In genomic region chr20:48385527-48385926, GRCh38 we compare ENCODE assay signal across 21 cellular contexts.
A peak's percentile ranks its signal among the peaks of the same experiment; 100 is the strongest.
DNase-seq lines count a peak whose midpoint lies in the region; ATAC-seq, FAIRE-seq and TF ChIP-seq lines count a peak whose summit lies in the region.
"Had no signal": no experiment of that assay in that cellular context is flagged by ENCODE, and none has a peak within 500 bp of the region (broad histone marks: within the 10 kb centered on the region; RNA-seq: fewer than 3 reads in every experiment).

No MANE protein-coding gene starts in this region.

- H3K79me2 ChIP-seq in HepG2 (ENCODE audit: insufficient read depth, low read length) (no peaks in the 10 kb centered on the region), K562 (ENCODE audit: control insufficient read depth, insufficient read depth, low read length) (no peaks in the 10 kb centered on the region)

- no peak overlapping the region for H4K8ac ChIP-seq in neuronal stem cell (ENCODE audit: low read depth, low read length)

- H3K27me3 ChIP-seq in HepG2 (ENCODE audit: control insufficient read depth in 1 of 2, insufficient read depth in 2 of 2, low read length in 2 of 2) (peaks cover 0 to under 1% of the 10 kb centered on the region in 2 experiments; a peak in 1 of 5 replicates), right lobe of liver (no peaks in the 10 kb centered on the region), K562 (ENCODE audit: control insufficient read depth in 2 of 2, insufficient read depth in 2 of 2, low read length in 2 of 2) (no peaks in the 10 kb centered on the region), neuronal stem cell (ENCODE audit: control insufficient read depth in 3 of 3, insufficient read depth in 3 of 3, low read depth in 1 of 3, low read length in 3 of 3) (peaks cover 0 to 4% (median 0%) of the 10 kb centered on the region in 3 experiments)
- H3K27me3 ChIP-seq: BLaER1 had no signal

- H2BK5ac ChIP-seq in neuronal stem cell (ENCODE audit: low read length): no peak overlapping the region

- H3K36me3 ChIP-seq in HepG2 (replicated peaks in 1 of 2; ENCODE audit: control insufficient read depth in 1 of 2, insufficient read depth in 2 of 2, low read length in 2 of 2) (no peaks in the 10 kb centered on the region), right lobe of liver (no peaks in the 10 kb centered on the region), K562 (ENCODE audit: control insufficient read depth, insufficient read depth, low read length) (no peaks in the 10 kb centered on the region), neuronal stem cell (replicated peaks in 1 of 2; ENCODE audit: control insufficient read depth in 2 of 2, insufficient read depth in 2 of 2, low read length in 2 of 2) (no peaks in the 10 kb centered on the region)
- H3K36me3 ChIP-seq: BLaER1 had no signal

- no peak for TF ChIP-seq POLR2A in HepG2 (IDR thresholded peaks at IDR 0.05; ENCODE audit: insufficient read depth in 1 of 2, low read depth in 2 of 2, low read length in 2 of 2)
- TF ChIP-seq POLR2A in right lobe of liver (IDR thresholded peaks at IDR 0.05): no peak
- no peak for TF ChIP-seq POLR2A in K562 (conservative IDR thresholded peaks at IDR 0.05)

- no peak overlapping the region for H3K4ac ChIP-seq in neuronal stem cell (ENCODE audit: low read length)

- H3K9me3 ChIP-seq in HepG2 (ENCODE audit: low read length) (no peaks in the 10 kb centered on the region), right lobe of liver (no peaks in the 10 kb centered on the region), K562 (replicated peaks; ENCODE audit: control insufficient read depth, insufficient read depth, low read depth, low read length) (no peaks in the 10 kb centered on the region), neuronal stem cell (replicated peaks in 1 of 2; ENCODE audit: control insufficient read depth in 2 of 2, insufficient read depth in 1 of 2, low read depth in 1 of 2, low read length in 2 of 2) (no peaks in the 10 kb centered on the region)

- H2BK12ac ChIP-seq in neuronal stem cell (ENCODE audit: low read length): peak overlapping the region; percentile 31

- H3K27ac ChIP-seq in HepG2 (ENCODE audit: extremely low read length, insufficient read depth, low read length) (no peak overlapping the region), right lobe of liver (no peak overlapping the region), K562 (ENCODE audit: extremely low read depth, low read depth, low read length) (no peak overlapping the region), neuronal stem cell (replicated peaks; ENCODE audit: low read length) (no peak overlapping the region)
- H3K27ac ChIP-seq: 22Rv1, BLaER1 had no signal

- DNase-seq in HepG2 (ENCODE audit: low spot score) (no peak), right lobe of liver (no peak), K562 (ENCODE audit: extremely low read depth in 1 of 4, low spot score in 3 of 4) (no peak), neuronal stem cell (ENCODE audit: low spot score) (no peak), activated T-cell treated with anti-CD3 and anti-CD28 coated beads for 4 hours (no peak), DMS 273 treated with DMSO at 0.1 percent for 48 hours (lab: John Stamatoyannopoulos, UW) (no peak)
- DNase-seq: Calu3; CD4-positive, alpha-beta memory T cell; DMS53; DND-41; EL; H7; KG1 had no signal

- no peak overlapping the region for H3K18ac ChIP-seq in neuronal stem cell (ENCODE audit: low read length)

- H4K91ac ChIP-seq in neuronal stem cell (ENCODE audit: low read depth, low read length, poor library complexity): peak overlapping the region; percentile 81

- H3K79me1 ChIP-seq in neuronal stem cell (ENCODE audit: low read depth, low read length): no peaks in the 10 kb centered on the region

- no peak overlapping the region for H3K4me2 ChIP-seq in HepG2 (ENCODE audit: low read depth, low read length)
- H3K4me2 ChIP-seq in K562 (ENCODE audit: insufficient read depth, low read length): no peak overlapping the region
- no peak overlapping the region for H3K4me2 ChIP-seq in neuronal stem cell (ENCODE audit: insufficient read depth, low read length, poor library complexity, severe bottlenecking)
- H3K4me2 ChIP-seq: BLaER1, GM23338 had no signal

- H2AFZ ChIP-seq in HepG2 (ENCODE audit: low read length): no peak overlapping the region
- H2AFZ ChIP-seq in K562 (ENCODE audit: low read depth, low read length): no peak overlapping the region
- no peak overlapping the region for H2AFZ ChIP-seq in neuronal stem cell (ENCODE audit: low read length)
- H2AFZ ChIP-seq: GM23338 had no signal

- H2BK120ac ChIP-seq in neuronal stem cell (ENCODE audit: low read depth, low read length): no peak overlapping the region

- POLR2A ChIA-PET in HepG2 (lab: Yijun Ruan, JAX) (no interaction called here), K562 (lab: Yijun Ruan, JAX) (no interaction called here)

- no peak for TF ChIP-seq RAD21 in HepG2 (CRISPR knock-in tag; IDR thresholded peaks at IDR 0.05)
- TF ChIP-seq RAD21 in K562 (CRISPR knock-in tag; conservative IDR thresholded peaks at IDR 0.05 in 1 of 2, IDR thresholded peaks at IDR 0.05 in 1 of 2): no peak

- H3K4me1 ChIP-seq in HepG2 (ENCODE audit: insufficient read depth, low read length) (peaks cover 56% of the 10 kb centered on the region), right lobe of liver (no peaks in the 10 kb centered on the region), K562 (replicated peaks in 1 of 2; ENCODE audit: control insufficient read depth in 2 of 2, insufficient read depth in 2 of 2, low read length in 2 of 2) (no peaks in the 10 kb centered on the region; a peak in 1 of 5 replicates), neuronal stem cell (ENCODE audit: control insufficient read depth in 2 of 2, insufficient read depth in 1 of 2, low read depth in 1 of 2, low read length in 2 of 2) (no peaks in the 10 kb centered on the region)
- H3K4me1 ChIP-seq: BLaER1 had no signal

- BruUV-seq in HepG2 (replicated peaks; lab: Mats Ljungman, UMichigan) (no TSS peak), K562 (replicated peaks; lab: Mats Ljungman, UMichigan) (no TSS peak)

- no peak overlapping the region for H2AK5ac ChIP-seq in neuronal stem cell (ENCODE audit: low read depth, low read length)

- FAIRE-seq in HepG2 (lab: Jason Lieb, UNC): no peak
- FAIRE-seq in K562 (lab: Jason Lieb, UNC): no peak
- FAIRE-seq: G401.6, GM12892, GM18507 had no signal

- H4K20me1 ChIP-seq in HepG2 (ENCODE audit: insufficient read depth, low read length): no peaks in the 10 kb centered on the region
- H4K20me1 ChIP-seq in K562 (replicated peaks; ENCODE audit: control insufficient read depth, insufficient read depth, low read length): no peaks in the 10 kb centered on the region
- H4K20me1 ChIP-seq: BLaER1 had no signal

- ATAC-seq in HepG2 (no peak), right lobe of liver (no peak), K562 (no peak), GM21619 (IDR thresholded peaks at IDR 0.05; ENCODE audit: unreplicated experiment) (no peak)
- ATAC-seq: HCT116 had no signal

- no peak overlapping the region for H3K14ac ChIP-seq in neuronal stem cell (ENCODE audit: low read length)

- in situ Hi-C loops in HepG2 (cut with HindIII; ENCODE audit: extremely low pct_ligation_motif_present, low pct_unique_long_range_greater_than_20kb): no loop called here
- in situ Hi-C loops in K562 (cut with MboI): no loop called here

- H3K9ac ChIP-seq in HepG2 (ENCODE audit: insufficient read depth, low read depth, low read length): no peak overlapping the region
- H3K9ac ChIP-seq in K562 (ENCODE audit: insufficient read depth in 1 of 2, low read depth in 2 of 2, low read length in 2 of 2): no peak overlapping the region
- H3K9ac ChIP-seq in neuronal stem cell (ENCODE audit: low read depth, low read length, poor library complexity): no peak overlapping the region
- H3K9ac ChIP-seq: BLaER1 had no signal

- TF ChIP-seq EP300 in HepG2 (IDR thresholded peaks at IDR 0.05; ENCODE audit: low read depth in 2 of 2, low read length in 2 of 2) (no peak), HepG2 (CRISPR knock-in tag; IDR thresholded peaks at IDR 0.05; ENCODE audit: borderline replicate concordance) (no peak), K562 (IDR thresholded peaks at IDR 0.05; ENCODE audit: low read length) (no peak)

- H3K4me3 ChIP-seq in HepG2 (replicated peaks in 1 of 3; ENCODE audit: insufficient read depth in 1 of 3, low read depth in 2 of 3, low read length in 3 of 3) (no peak overlapping the region), right lobe of liver (no peak overlapping the region), K562 (no peak overlapping the region), neuronal stem cell (ENCODE audit: low read length in 2 of 2) (no peak overlapping the region)
- H3K4me3 ChIP-seq: BLaER1, GM23338 had no signal

- intact Hi-C loops in HepG2 (cut with micrococcal nuclease; ENCODE audit: unreplicated experiment): no loop called here
- intact Hi-C loops in right lobe of liver (cut with DNase I): no loop called here
- intact Hi-C loops in K562 (cut with micrococcal nuclease): no loop called here

- CTCF ChIA-PET in HepG2 (lab: Yijun Ruan, JAX; ENCODE audit: low intra/inter-chr PET ratio, low total read pairs): no interaction called here
- CTCF ChIA-PET in K562 (lab: Yijun Ruan, JAX; ENCODE audit: low intra/inter-chr PET ratio): no interaction called here

- peak overlapping the region; percentile 27 for H3K23ac ChIP-seq in neuronal stem cell (ENCODE audit: low read depth, low read length, poor library complexity)

- no peaks in the 10 kb centered on the region for H3K9me1 ChIP-seq in K562 (ENCODE audit: control insufficient read depth, insufficient read depth, low read length)

- 81% methylated on average over 4 of the region's 4 CpGs for whole genome bisulfite sequencing in HepG2 (ENCODE audit: low lambda C conversion rate)
- WGBS in right lobe of liver (ENCODE audit: insufficient coverage, low coverage, low lambda C conversion rate, missing lambda C conversion rate): 85% methylated on average over 3 of the region's 4 CpGs
- 0% methylated on average over 1 of the region's 4 CpGs for WGBS in K562 (ENCODE audit: insufficient coverage, low coverage, missing lambda C conversion rate)
- 100% methylated on average over 3 of the region's 4 CpGs; no CpG with 5 or more reads in 1 of the 2 donors for WGBS in neuronal stem cell (ENCODE audit: extremely low coverage in 2 of 2, insufficient read length in 2 of 2, insufficient replicate concordance in 1 of 2), 2 donors

- no peak overlapping the region for H2BK15ac ChIP-seq in neuronal stem cell (ENCODE audit: low read length)

- TF ChIP-seq CTCF in HepG2 (CRISPR knock-in tag; IDR thresholded peaks at IDR 0.05) (no peak), right lobe of liver (IDR thresholded peaks at IDR 0.05) (no peak), K562 (IDR thresholded peaks at IDR 0.05 in 2 of 3, conservative IDR thresholded peaks at IDR 0.05 in 1 of 3; ENCODE audit: insufficient read depth in 2 of 3, low read depth in 1 of 3, low read length in 3 of 3) (no peak)

TF ChIP-seq in K562, 482 proteins besides CTCF, POLR2A, EP300 and RAD21:
- TF ChIP-seq FOXA3 (CRISPR knock-in tag; conservative IDR thresholded peaks at IDR 0.05 in 1 of 2, IDR thresholded peaks at IDR 0.05 in 1 of 2): no peak
- TF ChIP-seq EGR1 (conservative IDR thresholded peaks at IDR 0.05): 0 out of 2 replicates have a peak, but pooled peaks have one; percentile 7
- TF ChIP-seq HDAC8 (tag; IDR thresholded peaks at IDR 0.05): no peak
- TF ChIP-seq NFXL1 (CRISPR knock-in tag; IDR thresholded peaks at IDR 0.05): no peak
- TF ChIP-seq ARID1B (IDR thresholded peaks at IDR 0.05): no peak
- no peak for TF ChIP-seq WHSC1 (IDR thresholded peaks at IDR 0.05; ENCODE audit: low read length)
TF ChIP-seq in K562: peak in this region for 1.

Comparison
In these comparisons a context has a peak if more than half of its experiments do, and no peak if none do; other contexts are left out.
1. Of the 241 proteins assayed by ChIP-seq in both HepG2 and K562: peak only in HepG2: HNRNPL and MNT; only in K562: none; in both: none; in neither: 239.